9 cellular contexts compared by ENCODE assay signal in genomic region chr4:69881173-69881773, GRCh38. TPM values are rescaled to one million over a fixed set of nuclear protein-coding genes. Genes with fewer than 3 reads are reported as not detected.
A peak's percentile ranks its signal among the peaks of the same experiment; 100 is the strongest.
DNase-seq lines count a peak whose midpoint lies in the region; ATAC-seq and TF ChIP-seq lines count a peak whose summit lies in the region.
"Had no signal": no experiment of that assay in that cellular context is flagged by ENCODE, and none has a peak within 500 bp of the region (broad histone marks: within the 10 kb centered on the region; RNA-seq: fewer than 3 reads in every experiment).

No MANE protein-coding gene starts in this region.

- CTCF ChIA-PET in AG04449 (lab: Yijun Ruan, JAX) (interaction anchor here (0.6 to 4.7 kb wide), 19 partner anchors 10 to 227 kb away, joined by 3 to 49 read pairs (median 3); no protein-coding TSS in a partner anchor), WTC11 (lab: Charles Lee) (interaction anchor here (0.6 to 1.2 kb wide), 3 partner anchors 16 to 191 kb away, joined by 3 to 8 read pairs (median 4); no protein-coding TSS in a partner anchor)

- no peak overlapping the region for H3K27ac Mint-ChIP-seq in WTC11
- H3K27ac Mint-ChIP-seq: IgD-negative memory B cell had no signal

- no peak overlapping the region for H3K4me3 Mint-ChIP-seq in WTC11
- H3K4me3 Mint-ChIP-seq: IgD-negative memory B cell had no signal

- DNase-seq in AG04449 (ENCODE audit: low read depth, low spot score) (no peak), GM04504 (ENCODE audit: low read depth) (peak; percentile 7), HAP-1 (ENCODE audit: low spot score in 2 of 2) (peak; percentile 24 to 50), NAMALWA (ENCODE audit: low spot score) (peak; percentile 53), WTC11 (ENCODE audit: low spot score) (peak; percentile 15), foreskin fibroblast (peak; percentile 25 to 68), putamen (ENCODE audit: low spot score) (peak; percentile 33), GF-D8 (lab: John Stamatoyannopoulos, UW) (no peak)

- no peaks in the 10 kb centered on the region for H3K36me3 ChIP-seq in HAP-1 (replicated peaks)

- POLR2A ChIA-PET in AG04449 (lab: Yijun Ruan, JAX), result no interaction called here
- POLR2A ChIA-PET in WTC11 (lab: Charles Lee), result no interaction called here

- no peaks in the 10 kb centered on the region for H3K27me3 ChIP-seq in HAP-1 (ENCODE audit: low read depth)

- H3K4me1 Mint-ChIP-seq in WTC11, result no peaks in the 10 kb centered on the region
- H3K4me1 Mint-ChIP-seq: IgD-negative memory B cell had no signal

- H3K27me3 Mint-ChIP-seq in WTC11 (ENCODE audit: low read depth), result no peaks in the 10 kb centered on the region

- TF ChIP-seq CTCF in AG04449 (IDR thresholded peaks at IDR 0.05; ENCODE audit: insufficient read depth, low read length, missing control alignments), result peak; percentile 72
- TF ChIP-seq CTCF in WTC11 (IDR thresholded peaks at IDR 0.05), result peak; percentile 52; the same call in 1 of the 2 replicates
- TF ChIP-seq CTCF in foreskin fibroblast (IDR thresholded peaks at IDR 0.05; ENCODE audit: low read depth, low read length), result peak; percentile 73

- no peaks in the 10 kb centered on the region for H3K4me1 ChIP-seq in HAP-1

- no peaks in the 10 kb centered on the region; the same call in 1 of the 2 replicates for H3K9me3 ChIP-seq in HAP-1

- ATAC-seq in WTC11, result peak; percentile 80

- in situ Hi-C loops in HAP-1 (cut with MboI; ENCODE audit: low sequenced_read_pairs), result loop anchor here (25.0 kb wide), 2 partner anchors 194 to 656 kb away; no protein-coding TSS in a partner anchor

- no peak overlapping the region for H3K4me3 ChIP-seq in AG04449 (ENCODE audit: low read depth, low read length)
- H3K4me3 ChIP-seq in HAP-1, result no peak overlapping the region
- no peak overlapping the region for H3K4me3 ChIP-seq in foreskin fibroblast (ENCODE audit: low read depth in 1 of 2, low read length in 2 of 2)

- peaks cover 14% of the 10 kb centered on the region for H3K36me3 Mint-ChIP-seq in WTC11
- H3K36me3 Mint-ChIP-seq: IgD-negative memory B cell had no signal

- H3K9me3 Mint-ChIP-seq in WTC11, result peaks cover 21% of the 10 kb centered on the region
- H3K9me3 Mint-ChIP-seq: IgD-negative memory B cell had no signal

TF ChIP-seq in WTC11, 78 proteins besides CTCF, POLR2A, EP300 and RAD21:
- TF ChIP-seq TP53 (CRISPR knock-in tag; IDR thresholded peaks at IDR 0.05) (no peak), MYBL2 (CRISPR knock-in tag; IDR thresholded peaks at IDR 0.05) (no peak), OVOL2 (CRISPR knock-in tag; IDR thresholded peaks at IDR 0.05; ENCODE audit: borderline replicate concordance) (no peak), HMGA2 (CRISPR knock-in tag; IDR thresholded peaks at IDR 0.05) (no peak), FOXK1 (CRISPR knock-in tag; IDR thresholded peaks at IDR 0.05) (no peak), ATF6 (CRISPR knock-in tag; IDR thresholded peaks at IDR 0.05) (no peak)

RNA-seq across cellular contexts. Expression of gene SULT1E1, which starts 21.3 kb away (rescaled TPM):
- not detected in 3 replicates for total RNA-seq in WTC11 (2021)

RNA-seq across cellular contexts. Expression of gene CSN1S1, which starts 49.6 kb away (rescaled TPM):
- total RNA-seq in WTC11 (2021), result not detected in 3 replicates

Comparison
In these comparisons a context has a peak if more than half of its experiments do, and no peak if none do; other contexts are left out.
1. DNase-seq: peak in GM04504 (single experiment), HAP-1 (2 of 2), NAMALWA (single experiment), WTC11 (single experiment), foreskin fibroblast (2 of 2) and putamen (single experiment); none in AG04449 (single experiment) and GF-D8 (single experiment).
2. Peak in every context shown above with its lines, with median percentiles within 50 percentile points of each other: CTCF ChIP-seq.